Comparison of ENCODE assay signal across 8 cellular contexts in the genomic region with DNA sequence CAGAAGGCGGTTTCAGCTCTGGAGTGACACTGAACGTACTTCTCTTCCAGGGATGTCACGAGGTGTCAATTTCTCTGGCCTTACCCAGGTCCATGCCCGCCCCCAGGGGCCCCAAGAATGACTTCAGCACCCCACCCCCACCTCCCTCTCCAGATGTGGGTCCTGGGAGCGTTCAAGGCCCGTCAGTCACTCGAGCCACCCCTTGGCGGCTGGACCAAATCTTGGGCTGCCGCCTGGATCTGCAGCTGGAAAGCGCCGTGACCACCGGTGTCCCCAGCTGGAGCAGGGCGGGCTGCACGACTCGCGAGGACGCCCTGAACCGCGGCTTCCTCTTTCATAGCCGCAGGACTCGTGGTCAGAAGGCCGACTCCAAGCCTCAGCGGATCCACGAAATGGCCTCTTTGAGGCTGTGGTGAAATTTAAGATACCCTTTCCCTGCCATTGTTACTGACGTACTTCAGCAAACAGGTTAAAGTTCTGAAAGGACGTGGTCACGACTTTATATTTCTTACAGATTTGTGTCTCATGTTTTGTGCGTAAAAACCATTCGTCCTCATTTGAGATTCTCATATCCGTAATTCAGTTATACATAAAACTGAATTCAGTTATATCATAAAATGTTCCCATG. TPM values are rescaled to one million over a fixed set of nuclear protein-coding genes. Genes with fewer than 3 reads are reported as not detected.
A peak's percentile ranks its signal among the peaks of the same experiment; 100 is the strongest.
DNase-seq lines count a peak whose midpoint lies in the region; ATAC-seq, FAIRE-seq and TF ChIP-seq lines count a peak whose summit lies in the region.

No MANE protein-coding gene starts in this region.

- H3K79me2 ChIP-seq in Loucy (ENCODE audit: insufficient read depth, low read length), result peaks cover 4% of the 10 kb centered on the region; the same call in 1 of the 2 replicates
- peaks cover 15% of the 10 kb centered on the region; the same call in 1 of the 2 replicates for H3K79me2 ChIP-seq in SU-DHL-6 (ENCODE audit: insufficient read depth, low read length)
- H3K79me2 ChIP-seq in parathyroid adenoma, result no peaks in the 10 kb centered on the region

- peak overlapping the region; percentile 78 for H3K27ac ChIP-seq in SU-DHL-6 (ENCODE audit: low read depth, low read length)
- H3K27ac ChIP-seq in heart right ventricle, result peak overlapping the region; percentile 76 to 96 (median 88)
- H3K27ac ChIP-seq in parathyroid adenoma, result peak overlapping the region; percentile 88

- FAIRE-seq in urothelium cell line (lab: Jason Lieb, UNC), result no peak

- H3K9ac ChIP-seq in Loucy (ENCODE audit: low read depth, low read length, poor library complexity, severe bottlenecking) (peak overlapping the region; percentile 97), SU-DHL-6 (ENCODE audit: low read length) (peak overlapping the region; percentile 72), parathyroid adenoma (peak overlapping the region; percentile 28)

- H3K9me3 ChIP-seq in HAP-1, result no peaks in the 10 kb centered on the region
- no peaks in the 10 kb centered on the region for H3K9me3 ChIP-seq in Loucy (ENCODE audit: insufficient read depth, low read depth, low read length)
- H3K9me3 ChIP-seq in SU-DHL-6 (ENCODE audit: insufficient read depth, low read length), result no peaks in the 10 kb centered on the region
- no peaks in the 10 kb centered on the region for H3K9me3 ChIP-seq in heart right ventricle
- H3K9me3 ChIP-seq in parathyroid adenoma (ENCODE audit: control insufficient read depth, low read length), result no peaks in the 10 kb centered on the region

- H3K4me1 ChIP-seq in HAP-1, result peaks cover 26% of the 10 kb centered on the region
- peaks cover 32% of the 10 kb centered on the region for H3K4me1 ChIP-seq in Loucy (ENCODE audit: insufficient read depth, low read length, poor library complexity, severe bottlenecking)
- H3K4me1 ChIP-seq in heart right ventricle, result peaks cover 0 to 19% (median 15%) of the 10 kb centered on the region in 9 donors
- H3K4me1 ChIP-seq in parathyroid adenoma, result peaks cover 3% of the 10 kb centered on the region

- H4K20me1 ChIP-seq in Loucy (ENCODE audit: insufficient read depth, low read length, poor library complexity, severe bottlenecking) (no peaks in the 10 kb centered on the region), SU-DHL-6 (ENCODE audit: low read depth, low read length) (no peaks in the 10 kb centered on the region)

- in situ Hi-C loops in HAP-1 (cut with MboI; ENCODE audit: low sequenced_read_pairs), result no loop called here

- H3K9me2 ChIP-seq in Loucy (replicated peaks; ENCODE audit: low read depth, low read length) (no peaks in the 10 kb centered on the region), SU-DHL-6 (replicated peaks; ENCODE audit: insufficient read depth, low read length) (no peaks in the 10 kb centered on the region)

- H3F3A ChIP-seq in Loucy (ENCODE audit: low read depth) (no peaks in the 10 kb centered on the region), SU-DHL-6 (ENCODE audit: insufficient read depth) (peaks cover 64% of the 10 kb centered on the region)

- no peaks in the 10 kb centered on the region for H3K27me3 ChIP-seq in HAP-1 (ENCODE audit: low read depth)
- H3K27me3 ChIP-seq in Loucy (ENCODE audit: insufficient read depth, low read length, poor library complexity, severe bottlenecking), result no peaks in the 10 kb centered on the region
- no peaks in the 10 kb centered on the region for H3K27me3 ChIP-seq in SU-DHL-6 (ENCODE audit: low read length)
- H3K27me3 ChIP-seq in heart right ventricle, result no peaks in the 10 kb centered on the region
- no peaks in the 10 kb centered on the region for H3K27me3 ChIP-seq in parathyroid adenoma (ENCODE audit: control insufficient read depth, insufficient read depth, low read length)

- H2AFZ ChIP-seq in Loucy (ENCODE audit: low read length), result peak overlapping the region; percentile 92
- peak overlapping the region; percentile 20 for H2AFZ ChIP-seq in SU-DHL-6 (ENCODE audit: low read depth, low read length, severe bottlenecking)
- H2AFZ ChIP-seq in parathyroid adenoma, result peak overlapping the region; percentile 94

- peak; percentile 64 for DNase-seq in GF-D8 (lab: John Stamatoyannopoulos, UW)
- peak in 1 of 2 experiments; percentile 50 for DNase-seq in HAP-1 (ENCODE audit: low spot score in 2 of 2)
- peak in 49 of 56 donors; percentile 8 to 67 (median 43) for DNase-seq in amygdala (lab: John Stamatoyannopoulos, UW)
- DNase-seq in heart right ventricle, result peak; percentile 77 to 80
- DNase-seq in urothelium cell line (ENCODE audit: low spot score), result peak; percentile 51

- peak overlapping the region; percentile 85 for H3K4me2 ChIP-seq in Loucy (ENCODE audit: low read depth, low read length, poor library complexity, severe bottlenecking)
- peak overlapping the region; percentile 69 for H3K4me2 ChIP-seq in SU-DHL-6 (ENCODE audit: low read depth, low read length, poor library complexity, severe bottlenecking)
- peak overlapping the region; percentile 98 for H3K4me2 ChIP-seq in parathyroid adenoma (ENCODE audit: low read length)

- ATAC-seq in heart right ventricle, result peak; percentile 68 to 89 (median 84)

- peak overlapping the region; percentile 50 for H3K4me3 ChIP-seq in HAP-1
- peak overlapping the region; percentile 97 for H3K4me3 ChIP-seq in Loucy (ENCODE audit: low read length, poor library complexity, severe bottlenecking)
- H3K4me3 ChIP-seq in SU-DHL-6 (ENCODE audit: insufficient read depth, low read length, poor library complexity, severe bottlenecking), result peak overlapping the region; percentile 52
- peak overlapping the region; percentile 7 to 74 (median 60) for H3K4me3 ChIP-seq in heart right ventricle
- H3K4me3 ChIP-seq in parathyroid adenoma (ENCODE audit: low read depth, low read length), result peak overlapping the region; percentile 84

- TF ChIP-seq CTCF in Loucy (conservative IDR thresholded peaks at IDR 0.05; ENCODE audit: low read length) (no peak), SU-DHL-6 (IDR thresholded peaks at IDR 0.05; ENCODE audit: insufficient read depth, low read length, poor library complexity, severe bottlenecking) (no peak), heart right ventricle (IDR thresholded peaks at IDR 0.05) (no peak), parathyroid adenoma (IDR thresholded peaks at IDR 0.05) (no peak)

- H3K36me3 ChIP-seq in HAP-1 (replicated peaks) (no peaks in the 10 kb centered on the region), Loucy (ENCODE audit: insufficient read depth, low read length) (no peaks in the 10 kb centered on the region), SU-DHL-6 (ENCODE audit: low read length) (no peaks in the 10 kb centered on the region), heart right ventricle (peaks cover 0 to 21% (median 0%) of the 10 kb centered on the region in 9 donors), parathyroid adenoma (ENCODE audit: control insufficient read depth, insufficient read depth, low read length) (no peaks in the 10 kb centered on the region)

- intact Hi-C loops in heart right ventricle (cut with DNase I), result loop anchor here in 2 of 10 donors (2.0 to 10.0 kb wide), 3 partner anchors 25 to 267 kb away; a partner anchor contains a TSS

- 2% methylated on average over 30 of the region's 30 CpGs for WGBS in heart right ventricle, 2 donors

RNA-seq across cellular contexts. Expression of a gene that starts 29.3 kb away (rescaled TPM):
- total RNA-seq in heart right ventricle, result 1 to 10 TPM; 1.3 to 5.4 (median 2.7) TPM
- polyA plus RNA-seq in heart right ventricle, result 1 to 10 TPM; 1.3 to 3.7 TPM

Comparison
In these comparisons a context has a peak if more than half of its experiments do, and no peak if none do; other contexts are left out.
1. H2AFZ ChIP-seq: peak in every context shown above with its lines; median percentile 94 in parathyroid adenoma; 92 in Loucy; 20 in SU-DHL-6.
2. H3K9ac ChIP-seq: peak in every context shown above with its lines; median percentile 97 in Loucy; 72 in SU-DHL-6; 28 in parathyroid adenoma.